Comparison of ENCODE assay signal across 8 cellular contexts in the genomic region with DNA sequence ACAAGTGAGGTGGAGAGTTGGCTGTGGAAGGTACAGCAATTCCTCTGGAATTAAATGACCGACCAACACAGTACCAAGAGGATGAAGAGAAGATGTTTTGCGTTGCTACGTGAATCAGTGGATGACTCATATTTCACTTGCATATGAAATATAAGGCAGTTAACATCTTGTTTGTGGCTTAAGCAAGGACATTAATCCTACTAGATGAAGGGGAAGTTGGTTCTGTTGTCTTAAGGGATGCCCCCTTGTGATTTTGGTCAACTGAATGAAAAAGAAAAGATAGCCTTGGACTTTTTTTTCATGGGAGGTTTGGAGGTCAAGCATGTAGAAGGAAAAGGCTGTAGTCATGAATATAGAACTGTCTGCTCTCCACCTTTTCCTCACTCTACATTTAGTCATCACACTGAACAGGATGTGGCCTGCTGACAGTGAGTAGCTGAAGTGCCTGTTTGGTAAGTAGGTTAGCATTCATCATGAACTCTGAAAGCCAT. TPM values are rescaled to one million over a fixed set of nuclear protein-coding genes. Genes with fewer than 3 reads are reported as not detected.
A peak's percentile ranks its signal among the peaks of the same experiment; 100 is the strongest.
DNase-seq lines count a peak whose midpoint lies in the region; ATAC-seq and TF ChIP-seq lines count a peak whose summit lies in the region.

No MANE protein-coding gene starts in this region.

- H3K36me3 Mint-ChIP-seq in activated CD4-positive, alpha-beta memory T cell treated with anti-CD3 and anti-CD28 coated beads, Interleukin-2, amount 10 ng/mL, durations not matched to agents 7 days and 5 days (ENCODE audit: low read depth) = peaks cover 37% of the 10 kb centered on the region

- H3K27ac Mint-ChIP-seq in activated CD4-positive, alpha-beta memory T cell treated with anti-CD3 and anti-CD28 coated beads, Interleukin-2, amount 10 ng/mL, durations not matched to agents 7 days and 5 days = peak overlapping the region; percentile 93

- H3K27ac ChIP-seq in left ventricle myocardium inferior (replicated peaks) (peak overlapping the region; percentile 73), aorta (ENCODE audit: low read depth in 1 of 2, low read length in 2 of 2) (no peak overlapping the region)

- CTCF ChIA-PET in activated CD4-positive, alpha-beta memory T cell treated with anti-CD3 and anti-CD28 coated beads, Interleukin-2, amount 10 ng/mL, durations not matched to agents 7 days and 5 days (lab: Charles Lee) = interaction anchor here (1.1 kb wide), 1 partner anchor 8 kb away, joined by 3 read pairs; no protein-coding TSS in a partner anchor

- intact Hi-C loops in left ventricle myocardium inferior (cut with micrococcal nuclease) (no loop called here), aorta (cut with DNase I) (loop anchor here in 1 of 2 donors (10.0 kb wide), 1 partner anchor 179 kb away; no protein-coding TSS in a partner anchor)

- H3K4me1 ChIP-seq in left ventricle myocardium inferior (peaks cover 37% of the 10 kb centered on the region), aorta (ENCODE audit: control insufficient read depth in 1 of 2, insufficient read depth in 2 of 2, low read length in 2 of 2) (no peaks in the 10 kb centered on the region)

- 43 to 60% methylated on average over 3 of the region's 3 CpGs for WGBS in aorta, 2 donors

- TF ChIP-seq CTCF in left ventricle myocardium inferior (IDR thresholded peaks at IDR 0.05; ENCODE audit: borderline replicate concordance) = no peak

- no peaks in the 10 kb centered on the region for H3K9me3 Mint-ChIP-seq in activated CD4-positive, alpha-beta memory T cell treated with anti-CD3 and anti-CD28 coated beads, Interleukin-2, amount 10 ng/mL, durations not matched to agents 7 days and 5 days

- peak; percentile 65 for ATAC-seq in GM18505 (IDR thresholded peaks at IDR 0.05; ENCODE audit: unreplicated experiment)
- ATAC-seq in HG03558 (IDR thresholded peaks at IDR 0.05; ENCODE audit: extremely low read depth, unreplicated experiment) = peak; percentile 32
- ATAC-seq in aorta (ENCODE audit: low FRiP score) = peak; percentile 39
- no peak for ATAC-seq in HG02973 (IDR thresholded peaks at IDR 0.05; ENCODE audit: unreplicated experiment)

- H3K27me3 ChIP-seq in left ventricle myocardium inferior (ENCODE audit: low read depth) (no peaks in the 10 kb centered on the region), aorta (ENCODE audit: control insufficient read depth in 1 of 2, insufficient read depth in 2 of 2, low read length in 1 of 2) (no peaks in the 10 kb centered on the region)

- H3K4me3 ChIP-seq in left ventricle myocardium inferior (no peak overlapping the region), aorta (ENCODE audit: low read length in 2 of 2) (no peak overlapping the region)

- peaks cover 48% of the 10 kb centered on the region for H3K36me3 ChIP-seq in left ventricle myocardium inferior
- peaks cover 6 to 19% of the 10 kb centered on the region in 2 donors for H3K36me3 ChIP-seq in aorta (ENCODE audit: control insufficient read depth in 1 of 2, insufficient read depth in 2 of 2, low read length in 1 of 2)

- TF ChIP-seq POLR2A in GM18505 (IDR thresholded peaks at IDR 0.05; ENCODE audit: borderline replicate concordance, extremely low read depth, insufficient read depth, insufficient read length) = no peak

- no peaks in the 10 kb centered on the region for H3K27me3 Mint-ChIP-seq in activated CD4-positive, alpha-beta memory T cell treated with anti-CD3 and anti-CD28 coated beads, Interleukin-2, amount 10 ng/mL, durations not matched to agents 7 days and 5 days

- peak; percentile 64 for DNase-seq in activated CD4-positive, alpha-beta memory T cell treated with anti-CD3 and anti-CD28 coated beads, Interleukin-2, amount 10 ng/mL, durations not matched to agents 7 days and 5 days
- no peak for DNase-seq in left ventricle myocardium inferior
- no peak for DNase-seq in aorta
- DNase-seq in NCI-H1417 treated with DMSO at 0.1 percent for 48 hours (lab: John Stamatoyannopoulos, UW) = no peak
- DNase-seq in NCI-H1092 treated with DMSO at 0.1 percent for 48 hours (lab: John Stamatoyannopoulos, UW) = no peak

- H3K4me3 Mint-ChIP-seq in activated CD4-positive, alpha-beta memory T cell treated with anti-CD3 and anti-CD28 coated beads, Interleukin-2, amount 10 ng/mL, durations not matched to agents 7 days and 5 days = peak overlapping the region; percentile 0

- POLR2A ChIA-PET in activated CD4-positive, alpha-beta memory T cell treated with anti-CD3 and anti-CD28 coated beads, Interleukin-2, amount 10 ng/mL, durations not matched to agents 7 days and 5 days (lab: Charles Lee) = interaction anchor here (1.2 to 3.1 kb wide), 4 partner anchors 9 to 189 kb away, joined by 3 to 13 read pairs (median 8); a partner anchor contains a TSS

- H3K9me3 ChIP-seq in left ventricle myocardium inferior (replicated peaks) (no peaks in the 10 kb centered on the region), aorta (ENCODE audit: control insufficient read depth, low read length) (no peaks in the 10 kb centered on the region)

- peaks cover 32% of the 10 kb centered on the region for H3K4me1 Mint-ChIP-seq in activated CD4-positive, alpha-beta memory T cell treated with anti-CD3 and anti-CD28 coated beads, Interleukin-2, amount 10 ng/mL, durations not matched to agents 7 days and 5 days

RNA-seq across cellular contexts. Expression of a gene that starts 33.9 kb away (rescaled TPM):
- 10 to 100 TPM; 17.3 to 17.5 TPM for total RNA-seq in activated CD4-positive, alpha-beta memory T cell treated with anti-CD3 and anti-CD28 coated beads, Interleukin-2, amount 10 ng/mL, durations not matched to agents 7 days and 5 days
- total RNA-seq in left ventricle myocardium inferior (144 TPM), aorta (10 to 100 TPM; 43.2 to 46.3 TPM)
- 1 to 10 TPM; 2.4 to 4.9 TPM for polyA plus RNA-seq in aorta
